Comparison of ENCODE assay signal across 8 cellular contexts in the genomic region with DNA sequence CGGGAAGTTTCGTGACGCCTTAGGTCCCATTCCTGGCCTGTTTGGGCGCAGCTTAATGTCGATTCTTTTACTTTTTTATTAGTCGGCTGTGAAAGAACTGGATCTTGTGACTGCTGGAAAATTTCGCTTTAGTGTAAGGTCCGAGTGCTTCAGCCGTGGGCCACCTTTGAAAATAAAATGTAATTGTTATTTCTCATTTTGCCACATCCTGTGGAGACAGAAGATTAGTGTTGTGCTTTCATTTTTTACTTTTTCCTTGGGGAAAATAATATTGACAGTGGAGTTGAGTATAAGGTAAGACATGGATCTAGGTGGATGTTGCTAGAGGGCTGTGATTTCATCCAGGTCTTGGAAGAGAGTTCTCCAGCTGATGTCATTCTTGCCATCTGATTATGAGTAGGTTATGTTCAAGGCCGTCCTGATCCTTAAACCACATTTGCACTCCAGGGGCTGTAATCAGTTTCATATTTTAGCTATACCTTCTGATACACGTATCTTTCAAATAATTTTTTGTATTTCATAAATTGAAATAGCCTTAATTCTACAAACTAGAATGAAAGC. TPM values are rescaled to one million over a fixed set of nuclear protein-coding genes. Genes with fewer than 3 reads are reported as not detected.
A peak's percentile ranks its signal among the peaks of the same experiment; 100 is the strongest.
DNase-seq lines count a peak whose midpoint lies in the region; ATAC-seq and TF ChIP-seq lines count a peak whose summit lies in the region.

No MANE protein-coding gene starts in this region.

- H3K4me3 ChIP-seq in BJ (ENCODE audit: low read depth, low read length), result peak overlapping the region; percentile 82
- H3K4me3 ChIP-seq in MG63, result peak overlapping the region; percentile 88
- H3K4me3 ChIP-seq in colonic mucosa, result peak overlapping the region; percentile 76
- peak overlapping the region; percentile 66 for H3K4me3 ChIP-seq in mononuclear cell (ENCODE audit: low read length)

- H3K9me3 ChIP-seq in MG63, result no peaks in the 10 kb centered on the region
- H3K9me3 ChIP-seq in colonic mucosa, result no peaks in the 10 kb centered on the region
- no peaks in the 10 kb centered on the region for H3K9me3 ChIP-seq in mononuclear cell (ENCODE audit: low read depth, low read length)

- H3K27ac ChIP-seq in colonic mucosa, result peak overlapping the region; percentile 91

- H3K36me3 ChIP-seq in BJ (ENCODE audit: control insufficient read depth, insufficient read depth, low read length) (no peaks in the 10 kb centered on the region; the same call in 1 of the 2 replicates), MG63 (peaks cover 22% of the 10 kb centered on the region), colonic mucosa (no peaks in the 10 kb centered on the region)

- peaks cover 4% of the 10 kb centered on the region; the same call in 1 of the 2 replicates for H3K27me3 ChIP-seq in BJ (ENCODE audit: control insufficient read depth, insufficient read depth, low read length)
- no peaks in the 10 kb centered on the region for H3K27me3 ChIP-seq in MG63
- H3K27me3 ChIP-seq in colonic mucosa, result no peaks in the 10 kb centered on the region
- H3K27me3 ChIP-seq in mononuclear cell (ENCODE audit: insufficient read depth, low read length), result no peaks in the 10 kb centered on the region

- TF ChIP-seq CTCF in BJ (IDR thresholded peaks at IDR 0.05; ENCODE audit: insufficient read depth, low read depth, low read length) (no peak), colonic mucosa (IDR thresholded peaks at IDR 0.05) (no peak)

- intact Hi-C loops in colonic mucosa (cut with DNase I), result no loop called here

- ATAC-seq in HG03442 (IDR thresholded peaks at IDR 0.05; ENCODE audit: unreplicated experiment) (no peak), GM21447 (IDR thresholded peaks at IDR 0.05; ENCODE audit: unreplicated experiment) (no peak), HG03432 (IDR thresholded peaks at IDR 0.05; ENCODE audit: unreplicated experiment) (no peak)

- peak overlapping the region; percentile 80 to 81 for H3K9ac ChIP-seq in colonic mucosa (ENCODE audit: low read depth in 2 of 2, low read length in 2 of 2)

- H3K4me1 ChIP-seq in colonic mucosa (peaks cover 7% of the 10 kb centered on the region), mononuclear cell (ENCODE audit: insufficient read depth, low read length) (peaks cover 33% of the 10 kb centered on the region)

- POLR2A ChIA-PET in BJ (lab: Charles Lee), result no interaction called here

- no peak for DNase-seq in BJ (ENCODE audit: low read depth)
- DNase-seq in MG63, result no peak
- DNase-seq in colonic mucosa, result no peak
- no peak for DNase-seq in NCI-H1105 treated with DMSO at 0.1 percent for 48 hours (lab: John Stamatoyannopoulos, UW)

- CTCF ChIA-PET in BJ (lab: Yijun Ruan, JAX), result interaction anchor here (1.0 kb wide), 1 partner anchor 212 kb away, joined by 3 read pairs; no protein-coding TSS in a partner anchor

RNA-seq across cellular contexts. Expression of gene RAB18, which starts 0.9 kb away (rescaled TPM):
- 15.6 and 61.8 TPM in 2 replicates for polyA plus RNA-seq in BJ (2011; rRNA removed)
- 14.6 and 15.9 TPM in 2 replicates for polyA minus RNA-seq in BJ (2011; rRNA and poly(A)+ RNA removed)
- 41.3 and 61.0 TPM in 2 replicates for total RNA-seq in MG63 (2014; rRNA removed; shearing (Covaris generic); ENCODE audit: low replicate concordance)
- total RNA-seq in colonic mucosa (100 to 1,000 TPM in 1 of 2 donors, 10 to 100 TPM in 1; 79.2 to 114 TPM), mononuclear cell (88.4 TPM)
